ENCODE assay signal across 24 cellular contexts in the genomic region with DNA sequence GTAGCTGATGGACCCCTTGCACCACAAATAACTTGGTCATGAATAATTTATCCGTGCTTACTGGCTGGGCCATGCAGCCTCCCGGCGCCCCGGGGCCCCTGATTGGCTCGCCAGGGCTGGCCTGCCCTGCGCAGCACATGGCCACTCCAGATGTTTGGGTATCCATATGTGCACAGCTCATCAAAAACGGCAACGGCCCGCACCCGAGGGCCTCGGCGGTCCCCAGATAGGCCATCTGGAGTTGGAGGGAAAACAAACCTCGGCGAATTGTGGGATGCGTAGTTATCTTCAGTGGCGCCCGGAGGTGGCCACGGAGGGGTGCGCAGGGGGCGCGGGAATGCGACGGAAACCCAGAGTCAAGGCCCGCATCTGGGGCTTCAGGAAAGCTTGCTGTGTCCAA.
"Had no signal": no experiment of that assay in that cellular context is flagged by ENCODE, and none has a peak within 500 bp of the region (broad histone marks: within the 10 kb centered on the region; RNA-seq: fewer than 3 reads in every experiment).

No MANE protein-coding gene starts in this region.

- H3K36me3 Mint-ChIP-seq: naive thymus-derived CD4-positive, alpha-beta T cell; natural killer cell treated with Interleukin-12 subunit alpha and Interleukin-12 subunit beta and Interleukin-15 and Interleukin-18, amount 100 ng/mL, for 72 hours; stimulated activated effector memory CD8-positive, alpha-beta T cell treated with anti-CD3 and anti-CD28 coated beads, Interleukin-12 subunit alpha, Interleukin-12 subunit beta, amount 100 ng/mL, for 72 hours; type B pancreatic cell had no signal

- H3K27ac Mint-ChIP-seq: naive thymus-derived CD4-positive, alpha-beta T cell; natural killer cell treated with Interleukin-12 subunit alpha and Interleukin-12 subunit beta and Interleukin-15 and Interleukin-18, amount 100 ng/mL, for 72 hours; stimulated activated effector memory CD8-positive, alpha-beta T cell treated with anti-CD3 and anti-CD28 coated beads, Interleukin-12 subunit alpha, Interleukin-12 subunit beta, amount 100 ng/mL, for 72 hours; stimulated activated naive CD8-positive, alpha-beta T cell treated with anti-CD3 and anti-CD28 coated beads, Interleukin-15, Interleukin-2, amounts not matched to agents 100 ng/mL and 50 ng/mL, for 24 hours; type B pancreatic cell had no signal

- H3K4me1 ChIP-seq: pancreas, prostate gland, spleen, suprapubic skin, tibial nerve, uterus had no signal

- H3K4me3 Mint-ChIP-seq: naive thymus-derived CD4-positive, alpha-beta T cell; natural killer cell treated with Interleukin-12 subunit alpha and Interleukin-12 subunit beta and Interleukin-15 and Interleukin-18, amount 100 ng/mL, for 72 hours; stimulated activated effector memory CD8-positive, alpha-beta T cell treated with anti-CD3 and anti-CD28 coated beads, Interleukin-12 subunit alpha, Interleukin-12 subunit beta, amount 100 ng/mL, for 72 hours; stimulated activated naive CD8-positive, alpha-beta T cell treated with anti-CD3 and anti-CD28 coated beads, Interleukin-15, Interleukin-2, amounts not matched to agents 100 ng/mL and 50 ng/mL, for 24 hours; type B pancreatic cell had no signal

- H3K27me3 ChIP-seq: pancreas, tibial nerve, uterus had no signal

- H3K9me3 ChIP-seq: mucosa of descending colon, prostate gland, spleen, suprapubic skin, tibial nerve, uterus had no signal

- FAIRE-seq: keratinocyte, pancreas had no signal

- ATAC-seq: left cardiac atrium; left lobe of liver; mucosa of descending colon; naive thymus-derived CD4-positive, alpha-beta T cell; natural killer cell treated with Interleukin-12 subunit alpha and Interleukin-12 subunit beta and Interleukin-15 and Interleukin-18, amount 100 ng/mL, for 72 hours; pancreas; right cardiac atrium; sciatic nerve; stimulated activated effector memory CD8-positive, alpha-beta T cell treated with anti-CD3 and anti-CD28 coated beads, Interleukin-12 subunit alpha, Interleukin-12 subunit beta, amount 100 ng/mL, for 72 hours had no signal

- H3K9me3 Mint-ChIP-seq: natural killer cell treated with Interleukin-12 subunit alpha and Interleukin-12 subunit beta and Interleukin-15 and Interleukin-18, amount 100 ng/mL, for 72 hours; stimulated activated effector memory CD8-positive, alpha-beta T cell treated with anti-CD3 and anti-CD28 coated beads, Interleukin-12 subunit alpha, Interleukin-12 subunit beta, amount 100 ng/mL, for 72 hours; stimulated activated naive CD8-positive, alpha-beta T cell treated with anti-CD3 and anti-CD28 coated beads, Interleukin-15, Interleukin-2, amounts not matched to agents 100 ng/mL and 50 ng/mL, for 24 hours; type B pancreatic cell had no signal

- H3K27ac ChIP-seq: pancreas, prostate gland, skin epidermis, spleen, suprapubic skin, tibial nerve, uterus had no signal

- DNase-seq: hippocampal formation; kidney glomerular epithelial cell; left cardiac atrium; midbrain; mucosa of descending colon; naive thymus-derived CD4-positive, alpha-beta T cell; pancreas; right cardiac atrium; spleen; stimulated activated CD4-positive, alpha-beta T cell treated with anti-CD3 and anti-CD28 coated beads, Interleukin-4, amount 100 ng/mL, for 24 hours; stimulated activated naive CD4-positive, alpha-beta T cell; uterus had no signal

- H3K36me3 ChIP-seq: pancreas, prostate gland, spleen, suprapubic skin, tibial nerve, uterus had no signal

- H3K4me3 ChIP-seq: lung, mucosa of descending colon, pancreas, prostate gland, skin epidermis, spleen, suprapubic skin, tibial nerve, uterus had no signal
